ENCODE assay signal across 17 cellular contexts in the genomic region with DNA sequence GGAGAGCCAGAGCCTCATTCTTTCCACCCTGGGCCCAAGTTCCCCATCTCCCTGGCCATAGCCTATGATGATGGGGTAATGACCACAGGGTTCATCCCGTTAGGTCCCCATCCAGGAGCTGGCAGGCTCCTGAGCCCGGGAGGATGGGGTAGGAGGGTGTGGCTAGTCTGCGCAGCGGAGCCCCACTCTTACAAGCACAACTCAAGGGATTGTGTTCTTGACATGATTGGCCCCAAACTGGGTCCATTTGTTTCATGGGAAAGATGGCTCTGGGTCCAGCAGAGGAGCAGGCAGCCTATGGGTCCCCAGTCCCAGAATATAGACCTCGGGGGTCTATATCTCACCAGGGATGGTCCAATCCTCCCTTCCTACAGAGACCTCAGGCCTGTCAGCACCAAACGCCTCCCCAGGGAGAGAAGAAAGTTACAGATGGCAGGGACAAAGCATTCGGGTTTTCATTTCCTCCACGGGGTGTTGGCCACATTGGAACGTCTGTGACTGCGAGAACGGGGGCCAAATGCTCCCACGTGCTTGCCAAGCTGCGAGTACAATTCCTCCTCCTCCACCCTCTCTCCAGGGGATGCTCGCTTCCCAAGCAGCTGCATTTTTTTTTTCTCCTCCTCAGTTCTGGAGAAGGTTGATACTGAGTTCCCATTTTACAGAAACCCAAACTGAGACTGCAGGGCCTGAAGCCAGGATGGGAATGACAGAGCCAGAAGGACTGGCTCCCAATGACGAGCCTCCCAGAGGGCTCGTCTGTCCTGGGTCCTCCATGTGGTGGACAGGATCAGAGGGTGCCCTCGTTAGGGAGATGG.
DNase-seq lines count a peak whose midpoint lies in the region; ATAC-seq and TF ChIP-seq lines count a peak whose summit lies in the region.
"Had no signal": no experiment of that assay in that cellular context is flagged by ENCODE, and none has a peak within 500 bp of the region (broad histone marks: within the 10 kb centered on the region; RNA-seq: fewer than 3 reads in every experiment).

No MANE protein-coding gene starts in this region.

- TF ChIP-seq EP300 in esophagus muscularis mucosa (IDR thresholded peaks at IDR 0.05): no peak

- peaks cover 36 to 60% (median 53%) of the 10 kb centered on the region in 4 donors for H3K4me1 ChIP-seq in esophagus muscularis mucosa
- peaks cover 46% of the 10 kb centered on the region for H3K4me1 ChIP-seq in lower lobe of right lung
- H3K4me1 ChIP-seq in testis: peaks cover 14% of the 10 kb centered on the region

- TF ChIP-seq CTCF in esophagus muscularis mucosa (IDR thresholded peaks at IDR 0.05) (no peak), lower lobe of right lung (IDR thresholded peaks at IDR 0.05) (no peak), testis (IDR thresholded peaks at IDR 0.05) (no peak)

- intact Hi-C loops in esophagus muscularis mucosa (cut with DNase I): loop anchor here (5.0 kb wide), 1 partner anchor 90 kb away; no protein-coding TSS in a partner anchor
- intact Hi-C loops in lower lobe of right lung (cut with DNase I): no loop called here
- intact Hi-C loops in testis (cut with DNase I; ENCODE audit: low total_unique reads): no loop called here

- DNase-seq in HuH-7.5 (ENCODE audit: low spot score): peak; percentile 12
- no peak for DNase-seq in esophagus muscularis mucosa (ENCODE audit: extremely low spot score)
- DNase-seq in lower lobe of right lung: peak; percentile 21
- peak; percentile 69 for DNase-seq in testis
- DNase-seq in HK-2 (ENCODE audit: unreplicated experiment): no peak
- no peak for DNase-seq in hypothalamus (lab: John Stamatoyannopoulos, UW)
- DNase-seq in NCI-H526 (lab: John Stamatoyannopoulos, UW): no peak
- no peak for DNase-seq in stimulated activated CD4-positive, alpha-beta T cell treated with anti-CD3 and anti-CD28 coated beads, Interleukin-12 subunit alpha, Interleukin-12 subunit beta, amount 100 ng/mL, for 4 hours
- DNase-seq: DMS153; left colon; naive thymus-derived CD8-positive, alpha-beta T cell; NCI-H187; NCI-H524; stimulated activated naive B cell treated with anti-CD40 and anti-IgM and Interleukin-4, amounts not matched to agents 10 μg/mL and 1 μg/mL and 100 μg/mL, for 72 hours had no signal

- H3K36me3 ChIP-seq in esophagus muscularis mucosa: no peaks in the 10 kb centered on the region
- no peaks in the 10 kb centered on the region for H3K36me3 ChIP-seq in lower lobe of right lung
- H3K36me3 ChIP-seq in testis (ENCODE audit: low read depth, missing control alignments): no peaks in the 10 kb centered on the region
- H3K36me3 ChIP-seq: right lobe of liver had no signal

- H3K27ac ChIP-seq in esophagus muscularis mucosa (replicated peaks in 1 of 4) (peak overlapping the region; percentile 86 to 94 (median 91)), lower lobe of right lung (no peak overlapping the region), testis (peak overlapping the region in 1 of 2 donors; percentile 19)
- H3K27ac ChIP-seq: right lobe of liver had no signal

- H3K27me3 ChIP-seq in esophagus muscularis mucosa: no peaks in the 10 kb centered on the region
- no peaks in the 10 kb centered on the region for H3K27me3 ChIP-seq in lower lobe of right lung (ENCODE audit: low read depth)
- no peaks in the 10 kb centered on the region for H3K27me3 ChIP-seq in testis
- H3K27me3 ChIP-seq: right lobe of liver had no signal

- H3K4me3 ChIP-seq in esophagus muscularis mucosa (no peak overlapping the region), lower lobe of right lung (no peak overlapping the region), testis (no peak overlapping the region)
- H3K4me3 ChIP-seq: right lobe of liver had no signal

- no peak for ATAC-seq in lower lobe of right lung
- ATAC-seq: HCT116; left colon; naive thymus-derived CD8-positive, alpha-beta T cell; right lobe of liver; stimulated activated naive B cell treated with anti-CD40 and anti-IgM and Interleukin-4, amounts not matched to agents 10 μg/mL and 1 μg/mL and 100 μg/mL, for 72 hours; WTC11 had no signal

- no peak for TF ChIP-seq POLR2A in esophagus muscularis mucosa (IDR thresholded peaks at IDR 0.05; ENCODE audit: low read depth)
- TF ChIP-seq POLR2A in testis (IDR thresholded peaks at IDR 0.05): no peak

- 46% methylated on average over 15 of the region's 17 CpGs for WGBS in esophagus muscularis mucosa
- 49 to 65% methylated on average over 11 to 17 of the region's 17 CpGs for WGBS in testis, 2 donors

- H3K9me3 ChIP-seq in esophagus muscularis mucosa (no peaks in the 10 kb centered on the region), lower lobe of right lung (no peaks in the 10 kb centered on the region), testis (no peaks in the 10 kb centered on the region)
- H3K9me3 ChIP-seq: right lobe of liver had no signal

Comparison
In these comparisons a context has a peak if more than half of its experiments do, and no peak if none do; other contexts are left out.
1. DNase-seq: peak in HuH-7.5 (single experiment), lower lobe of right lung (single experiment) and testis (single experiment); none in esophagus muscularis mucosa (single experiment), HK-2 (single experiment), hypothalamus (0 of 51), NCI-H526 (0 of 2) and stimulated activated CD4-positive, alpha-beta T cell treated with anti-CD3 and anti-CD28 coated beads, Interleukin-12 subunit alpha, Interleukin-12 subunit beta, amount 100 ng/mL, for 4 hours (single experiment).